In the genomic region with DNA sequence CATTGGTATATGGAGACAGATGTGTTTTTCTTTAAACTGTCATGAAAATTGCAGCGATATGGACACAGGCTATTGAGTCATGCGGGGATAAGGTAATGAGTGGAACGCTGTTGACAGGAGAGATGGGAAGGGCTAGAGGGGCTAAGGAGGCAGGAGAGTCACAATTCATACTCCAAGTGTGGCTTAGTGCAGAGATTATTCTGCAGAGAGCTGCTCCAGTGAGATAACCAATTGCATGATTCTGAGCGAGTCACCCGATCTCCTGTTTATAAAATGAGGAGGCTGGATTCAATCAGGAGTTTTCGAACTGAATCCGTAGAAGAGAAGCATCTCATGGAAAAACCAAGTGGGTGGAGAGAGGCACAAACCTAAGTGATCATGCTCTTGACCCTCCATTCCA, we compare ENCODE assay signal across 1 cellular context.
TF ChIP-seq lines count a peak whose summit lies in the region.

No MANE protein-coding gene starts in this region.

TF ChIP-seq in endothelial cell of umbilical vein, 7 proteins besides CTCF, POLR2A, EP300 and RAD21 (continued from another document):
- no peak for TF ChIP-seq MAX (IDR thresholded peaks at IDR 0.05; ENCODE audit: insufficient read depth, insufficient read length)
- TF ChIP-seq EZH2 (IDR thresholded peaks at IDR 0.05; ENCODE audit: borderline replicate concordance, low read depth, low read length, severe bottlenecking), result no peak
